In the genomic region with DNA sequence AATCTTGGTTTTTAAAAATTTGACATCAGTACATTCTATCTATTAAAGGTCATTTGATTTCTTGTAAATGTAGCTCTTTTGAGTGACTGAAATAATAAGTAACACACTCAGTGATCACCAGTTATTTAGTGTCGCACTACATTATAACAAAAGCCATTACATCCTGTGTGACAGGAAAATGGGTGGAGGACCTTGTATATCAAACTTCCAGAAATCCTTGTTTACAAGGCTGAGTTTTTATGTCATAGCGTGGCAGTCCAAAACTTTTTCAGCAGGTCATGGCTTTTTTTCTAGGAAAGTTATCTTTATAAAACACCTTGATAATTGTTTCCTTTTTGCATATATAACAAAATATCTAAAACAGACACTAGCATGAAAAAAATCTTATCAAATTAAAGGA, we compare ENCODE assay signal across 1 cellular context.
TF ChIP-seq lines count a peak whose summit lies in the region.

No MANE protein-coding gene starts in this region.

TF ChIP-seq in SK-N-SH, 30 proteins besides CTCF, POLR2A, EP300 and RAD21 (continued from another document):
- TF ChIP-seq, protein P1, sequence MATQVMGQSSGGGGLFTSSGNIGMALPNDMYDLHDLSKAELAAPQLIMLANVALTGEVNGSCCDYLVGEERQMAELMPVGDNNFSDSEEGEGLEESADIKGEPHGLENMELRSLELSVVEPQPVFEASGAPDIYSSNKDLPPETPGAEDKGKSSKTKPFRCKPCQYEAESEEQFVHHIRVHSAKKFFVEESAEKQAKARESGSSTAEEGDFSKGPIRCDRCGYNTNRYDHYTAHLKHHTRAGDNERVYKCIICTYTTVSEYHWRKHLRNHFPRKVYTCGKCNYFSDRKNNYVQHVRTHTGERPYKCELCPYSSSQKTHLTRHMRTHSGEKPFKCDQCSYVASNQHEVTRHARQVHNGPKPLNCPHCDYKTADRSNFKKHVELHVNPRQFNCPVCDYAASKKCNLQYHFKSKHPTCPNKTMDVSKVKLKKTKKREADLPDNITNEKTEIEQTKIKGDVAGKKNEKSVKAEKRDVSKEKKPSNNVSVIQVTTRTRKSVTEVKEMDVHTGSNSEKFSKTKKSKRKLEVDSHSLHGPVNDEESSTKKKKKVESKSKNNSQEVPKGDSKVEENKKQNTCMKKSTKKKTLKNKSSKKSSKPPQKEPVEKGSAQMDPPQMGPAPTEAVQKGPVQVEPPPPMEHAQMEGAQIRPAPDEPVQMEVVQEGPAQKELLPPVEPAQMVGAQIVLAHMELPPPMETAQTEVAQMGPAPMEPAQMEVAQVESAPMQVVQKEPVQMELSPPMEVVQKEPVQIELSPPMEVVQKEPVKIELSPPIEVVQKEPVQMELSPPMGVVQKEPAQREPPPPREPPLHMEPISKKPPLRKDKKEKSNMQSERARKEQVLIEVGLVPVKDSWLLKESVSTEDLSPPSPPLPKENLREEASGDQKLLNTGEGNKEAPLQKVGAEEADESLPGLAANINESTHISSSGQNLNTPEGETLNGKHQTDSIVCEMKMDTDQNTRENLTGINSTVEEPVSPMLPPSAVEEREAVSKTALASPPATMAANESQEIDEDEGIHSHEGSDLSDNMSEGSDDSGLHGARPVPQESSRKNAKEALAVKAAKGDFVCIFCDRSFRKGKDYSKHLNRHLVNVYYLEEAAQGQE (IDR thresholded peaks at IDR 0.05; ENCODE audit: low read depth, low read length), result no peak
- TF ChIP-seq NRF1 (IDR thresholded peaks at IDR 0.05; ENCODE audit: low read depth, low read length) (no peak), SIN3A (IDR thresholded peaks at IDR 0.05; ENCODE audit: borderline replicate concordance, low read depth, low read length) (no peak), YY1 (IDR thresholded peaks at IDR 0.05; ENCODE audit: low read depth) (no peak)
TF ChIP-seq in SK-N-SH: peak in this region for 0.
